In the genomic region with DNA sequence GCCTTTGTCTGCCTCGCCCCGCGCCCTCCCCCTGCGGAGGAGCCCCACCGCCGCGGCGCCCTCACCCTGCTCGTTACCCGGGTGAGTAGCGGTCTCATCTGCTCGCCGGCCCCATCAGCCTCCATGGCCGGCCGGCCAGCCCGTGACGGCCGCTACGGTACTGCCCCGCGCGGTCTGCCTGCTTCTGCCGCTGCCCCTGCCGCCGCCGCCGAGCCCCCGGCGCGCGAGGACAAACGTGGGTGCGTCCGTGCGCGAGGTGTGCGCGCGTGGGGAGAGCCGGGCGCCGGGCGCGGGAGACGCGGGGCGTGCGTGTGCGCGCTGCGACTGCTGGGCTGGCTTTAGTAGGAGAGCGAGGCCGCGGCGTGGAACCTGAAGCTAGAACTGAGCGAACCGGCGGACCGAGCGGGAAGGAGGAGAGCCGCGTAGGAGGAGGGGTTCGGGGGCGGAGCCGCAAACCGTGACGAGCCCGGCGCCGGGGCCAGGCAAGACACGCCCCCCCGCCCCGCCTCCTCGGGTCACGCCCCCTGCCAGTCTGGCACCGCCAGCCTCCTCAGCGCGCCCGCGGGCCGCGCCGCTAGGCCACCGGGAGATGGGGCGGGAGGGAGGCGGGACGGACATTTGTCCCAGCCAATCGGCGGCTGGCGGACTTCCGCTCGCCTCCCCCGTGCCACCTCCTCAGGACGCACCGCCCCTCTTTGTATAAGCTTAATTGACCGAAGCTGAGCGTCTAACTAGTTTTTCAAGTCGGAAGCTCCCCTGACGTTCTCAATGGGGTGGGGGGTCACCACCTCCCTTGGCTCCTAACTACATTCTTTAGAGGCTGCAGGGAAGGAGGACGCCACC, we compare ENCODE assay signal across 8 cellular contexts. TPM values are rescaled to one million over a fixed set of nuclear protein-coding genes. Genes with fewer than 3 reads are reported as not detected.
DNase-seq lines count a peak whose midpoint lies in the region; ATAC-seq, FAIRE-seq and TF ChIP-seq lines count a peak whose summit lies in the region.

A gene (minus strand): TSS at position 383 of the 843 bp plus-strand sequence. CDS start 258 bp downstream, at position 125.

- peaks cover 4% of the 10 kb centered on the region for H3K36me3 Mint-ChIP-seq in progenitor cell of endocrine pancreas (ENCODE audit: insufficient read depth)

- peak; percentile 95 for TF ChIP-seq POLR2A in GM12892 (IDR thresholded peaks at IDR 0.05; ENCODE audit: low read depth, low read length)

- H3K27ac Mint-ChIP-seq in progenitor cell of endocrine pancreas, result peak within 1 kb of the TSS; percentile 96

- H3K9me3 Mint-ChIP-seq in progenitor cell of endocrine pancreas (ENCODE audit: low read depth), result no peaks in the 10 kb centered on the region

- FAIRE-seq in GM12892 (lab: Jason Lieb, UNC), result peak; percentile 94

- intact Hi-C loops in left cardiac atrium (cut with DNase I), result loop anchor here in 1 of 2 donors (10.0 kb wide), 1 partner anchor 191 kb away; no protein-coding TSS in a partner anchor

- peak within 1 kb of the TSS; percentile 94 for H3K4me3 Mint-ChIP-seq in progenitor cell of endocrine pancreas (ENCODE audit: low read depth)

- ATAC-seq in HG02852 (IDR thresholded peaks at IDR 0.05; ENCODE audit: unreplicated experiment) (peak; percentile 84), left cardiac atrium (peak; percentile 97 to 98)

- H3K4me1 Mint-ChIP-seq in progenitor cell of endocrine pancreas (ENCODE audit: low read depth), result peaks cover 18% of the 10 kb centered on the region

- TF ChIP-seq CTCF in progenitor cell of endocrine pancreas (IDR thresholded peaks at IDR 0.05; ENCODE audit: unreplicated experiment), result no peak

- no peaks in the 10 kb centered on the region for H3K27me3 Mint-ChIP-seq in progenitor cell of endocrine pancreas

- peak; percentile 86 for DNase-seq in GM12892 (ENCODE audit: insufficient read length)
- peak; percentile 92 for DNase-seq in NCI-H146 (lab: John Stamatoyannopoulos, UW)
- DNase-seq in T-helper 1 cell, result peak; percentile 98 to 99 (median 98)
- DNase-seq in amniotic epithelial cell (ENCODE audit: low read depth), result peak; percentile 91
- peak; percentile 98 for DNase-seq in left cardiac atrium
- peak; percentile 99 for DNase-seq in progenitor cell of endocrine pancreas (ENCODE audit: low spot score, unreplicated experiment)
- DNase-seq in ureter (ENCODE audit: low spot score), result peak; percentile 99

RNA-seq across cellular contexts. Expression of the gene that starts here (rescaled TPM):
- polyA plus RNA-seq in GM12892 (2012; ENCODE audit: missing spikeins), result 22.9 TPM
- total RNA-seq in left cardiac atrium (10 to 100 TPM; 17.1 to 23.7 TPM), progenitor cell of endocrine pancreas (67.0 and 69.7 TPM in 2 replicates), ureter (45.1 TPM)

Comparison
In these comparisons a context has a peak if more than half of its experiments do, and no peak if none do; other contexts are left out.
1. Peak in every context shown above with its lines: DNase-seq and ATAC-seq.